11 cellular contexts compared by ENCODE assay signal in genomic region chr11:116703421-116703820, GRCh38.
DNase-seq lines count a peak whose midpoint lies in the region; TF ChIP-seq lines count a peak whose summit lies in the region.
"Had no signal": no experiment of that assay in that cellular context is flagged by ENCODE, and none has a peak within 500 bp of the region (broad histone marks: within the 10 kb centered on the region; RNA-seq: fewer than 3 reads in every experiment).

No MANE protein-coding gene starts in this region.

- H3K9me3 ChIP-seq in trophoblast cell (ENCODE audit: insufficient read depth, low read depth, low read length): no peaks in the 10 kb centered on the region
- H3K9me3 ChIP-seq in transverse colon: no peaks in the 10 kb centered on the region
- H3K9me3 ChIP-seq: body of pancreas had no signal

- H3K14ac ChIP-seq in trophoblast cell (ENCODE audit: low read length): no peak overlapping the region

- DNase-seq in EH (ENCODE audit: low read depth): peak; percentile 6
- DNase-seq in NCI-H2171 treated with DMSO at 0.1 percent for 48 hours (lab: John Stamatoyannopoulos, UW): peak; percentile 85
- DNase-seq in astrocyte of the hippocampus (ENCODE audit: low read depth, low spot score): peak; percentile 67
- peak in 44 of 56 donors; percentile 7 to 79 (median 37) for DNase-seq in nucleus accumbens (lab: John Stamatoyannopoulos, UW)
- DNase-seq in trophoblast cell: no peak
- no peak for DNase-seq in transverse colon
- no peak for DNase-seq in OCI-M1 (lab: John Stamatoyannopoulos, UW)
- DNase-seq in NCI-H2196 (lab: John Stamatoyannopoulos, UW; ENCODE audit: unreplicated experiment): no peak
- DNase-seq: foreskin fibroblast, naive B cell had no signal

- H3K4me1 ChIP-seq in trophoblast cell (ENCODE audit: control insufficient read depth in 1 of 2, insufficient read depth in 2 of 2, low read length in 2 of 2) (peaks cover 0 to 5% of the 10 kb centered on the region in 2 experiments), transverse colon (peaks cover 0 to 10% (median 6%) of the 10 kb centered on the region in 4 donors)

- H3K27me3 ChIP-seq in trophoblast cell (ENCODE audit: insufficient read depth, low read length) (no peaks in the 10 kb centered on the region), transverse colon (peaks cover 5% of the 10 kb centered on the region)
- H3K27me3 ChIP-seq: body of pancreas had no signal

- H3K27ac ChIP-seq in trophoblast cell (ENCODE audit: low read depth, low read length) (no peak overlapping the region), transverse colon (no peak overlapping the region)
- H3K27ac ChIP-seq: body of pancreas had no signal

- H3K36me3 ChIP-seq in trophoblast cell (ENCODE audit: control insufficient read depth in 1 of 2, insufficient read depth in 2 of 2, low read length in 2 of 2) (no peaks in the 10 kb centered on the region), transverse colon (no peaks in the 10 kb centered on the region)

- no peak overlapping the region for H2AFZ ChIP-seq in trophoblast cell (ENCODE audit: insufficient read depth, low read length, poor library complexity)

- no peak overlapping the region for H2AK5ac ChIP-seq in trophoblast cell (ENCODE audit: low read length)

- no CpG with 5 or more reads among the region's 11 CpGs for WGBS in trophoblast cell (ENCODE audit: extremely low coverage, insufficient coverage, insufficient read length)
- WGBS in transverse colon (ENCODE audit: low coverage in 1 of 2), 2 donors: 42% methylated on average over 11 of the region's 11 CpGs; no CpG with 5 or more reads in 1 of the 2 donors

- no peak overlapping the region for H4K91ac ChIP-seq in trophoblast cell (ENCODE audit: low read depth, low read length)

- H3K4me2 ChIP-seq in trophoblast cell (ENCODE audit: low read length): no peak overlapping the region

- H4K8ac ChIP-seq in trophoblast cell (ENCODE audit: low read depth, low read length): no peak overlapping the region

- no peak overlapping the region for H2BK120ac ChIP-seq in trophoblast cell (ENCODE audit: insufficient read depth, low read length, poor library complexity)

- H3K18ac ChIP-seq in trophoblast cell (ENCODE audit: low read length): no peak overlapping the region

- TF ChIP-seq POLR2A in transverse colon (IDR thresholded peaks at IDR 0.05): no peak

- in situ Hi-C loops in transverse colon (cut with MboI; ENCODE audit: low pct_ligation_motif_present in 1 of 4, low pct_unique_long_range_greater_than_20kb in 1 of 4, low sequenced_read_pairs in 3 of 4): no loop called here

- intact Hi-C loops in transverse colon (cut with DNase I; ENCODE audit: low total_unique reads): no loop called here

- H2BK12ac ChIP-seq in trophoblast cell (ENCODE audit: low read length): no peak overlapping the region

- no peak overlapping the region for H3K23ac ChIP-seq in trophoblast cell (ENCODE audit: low read length)

- H3K9ac ChIP-seq in trophoblast cell (ENCODE audit: low read length): no peak overlapping the region

- H3K4ac ChIP-seq in trophoblast cell (ENCODE audit: low read depth, low read length): no peak overlapping the region

- no peak overlapping the region for H2BK5ac ChIP-seq in trophoblast cell (ENCODE audit: low read depth, low read length, poor library complexity)

- no peaks in the 10 kb centered on the region for H3K79me1 ChIP-seq in trophoblast cell (ENCODE audit: low read length)

- no peak for TF ChIP-seq EP300 in transverse colon (IDR thresholded peaks at IDR 0.05; ENCODE audit: low read depth)

- no peak for TF ChIP-seq CTCF in transverse colon (IDR thresholded peaks at IDR 0.05)

- H4K12ac ChIP-seq in trophoblast cell (ENCODE audit: low read depth, low read length): no peak overlapping the region

- no peaks in the 10 kb centered on the region for H3K79me2 ChIP-seq in trophoblast cell (ENCODE audit: control insufficient read depth, insufficient read depth, low read length, poor library complexity)

- H3K4me3 ChIP-seq in trophoblast cell (ENCODE audit: low read depth, low read length) (no peak overlapping the region), transverse colon (no peak overlapping the region)
- H3K4me3 ChIP-seq: body of pancreas had no signal

Comparison
In these comparisons a context has a peak if more than half of its experiments do, and no peak if none do; other contexts are left out.
1. DNase-seq: peak in EH (single experiment), NCI-H2171 treated with DMSO at 0.1 percent for 48 hours (single experiment), astrocyte of the hippocampus (single experiment) and nucleus accumbens (44 of 56); none in trophoblast cell (0 of 2), transverse colon (single experiment), OCI-M1 (single experiment) and NCI-H2196 (single experiment).